Comparison of ENCODE assay signal across 8 cellular contexts in genomic region chr6:138509371-138509770, GRCh38. TPM values are rescaled to one million over a fixed set of nuclear protein-coding genes. Genes with fewer than 3 reads are reported as not detected.
A peak's percentile ranks its signal among the peaks of the same experiment; 100 is the strongest.
DNase-seq lines count a peak whose midpoint lies in the region; ATAC-seq and TF ChIP-seq lines count a peak whose summit lies in the region.

No MANE protein-coding gene starts in this region.

- no peak for TF ChIP-seq POLR2A in Peyer's patch (IDR thresholded peaks at IDR 0.05)

- H3K9me3 ChIP-seq in Peyer's patch, result no peaks in the 10 kb centered on the region

- H3K4me3 ChIP-seq in Peyer's patch (no peak overlapping the region), astrocyte of the spinal cord (ENCODE audit: low read depth, low read length) (no peak overlapping the region)

- in situ Hi-C loops in Caki2 (cut with HindIII; ENCODE audit: low pct_unique_long_range_greater_than_20kb, low sequenced_read_pairs) (no loop called here), astrocyte of the spinal cord (cut with HindIII; ENCODE audit: low sequenced_read_pairs) (no loop called here)

- TF ChIP-seq CTCF in Peyer's patch (IDR thresholded peaks at IDR 0.05), result peak; percentile 30 to 89 (median 65)
- TF ChIP-seq CTCF in astrocyte of the spinal cord (IDR thresholded peaks at IDR 0.05; ENCODE audit: low read depth, low read length), result peak; percentile 47

- CTCF ChIA-PET in HEK293T (lab: Yijun Ruan, JAX), result interaction anchor here (0.6 to 2.0 kb wide), 18 partner anchors 9 to 405 kb away, joined by 3 to 8 read pairs (median 4); partner anchors contain the start of gene NHSL1

- H3K4me1 ChIP-seq in Peyer's patch, result peaks cover 0 to 20% (median 0%) of the 10 kb centered on the region in 4 donors

- POLR2A ChIA-PET in HEK293T (lab: Yijun Ruan, JAX), result interaction anchor here (0.6 kb wide), 1 partner anchor 79 kb away, joined by 3 read pairs; no protein-coding TSS in a partner anchor

- H3K27ac ChIP-seq in Peyer's patch, result no peak overlapping the region

- ATAC-seq in HG02678 (IDR thresholded peaks at IDR 0.05; ENCODE audit: unreplicated experiment), result no peak

- no peaks in the 10 kb centered on the region for H3K36me3 ChIP-seq in Peyer's patch

- no peaks in the 10 kb centered on the region for H3K27me3 ChIP-seq in Peyer's patch

- DNase-seq in Caki2 (ENCODE audit: low read depth), result peak; percentile 59
- peak; percentile 53 for DNase-seq in HEK293T (ENCODE audit: extremely low spot score)
- peak in 2 of 3 donors; percentile 44 to 85 for DNase-seq in Peyer's patch
- DNase-seq in astrocyte of the spinal cord (ENCODE audit: low read depth, low spot score), result peak; percentile 45
- peak; percentile 43 for DNase-seq in iris pigment epithelial cell (ENCODE audit: low read depth)
- DNase-seq in stimulated activated CD8-positive, alpha-beta memory T cell treated with anti-CD3 and anti-CD28 coated beads, Interleukin-4, amount 100 ng/mL, for 48 hours, result peak; percentile 50
- no peak for DNase-seq in effector CD8-positive, alpha-beta T cell (lab: John Stamatoyannopoulos, UW)

TF ChIP-seq in HEK293T, 16 proteins besides CTCF, POLR2A, EP300 and RAD21:
- TF ChIP-seq ZNF384 (IDR thresholded peaks at IDR 0.05), result peak; percentile 53; the same call in 1 of the 2 replicates
- no peak for TF ChIP-seq NFRKB (IDR thresholded peaks at IDR 0.05)
- TF ChIP-seq PKNOX1 (IDR thresholded peaks at IDR 0.05), result peak; percentile 66
TF ChIP-seq in HEK293T: peak in this region for 2.

RNA-seq across cellular contexts. Expression of gene NHSL1, which starts 10.1 kb away (rescaled TPM):
- total RNA-seq in Caki2 (2014; rRNA removed; shearing (Covaris generic); ENCODE audit: low replicate concordance), result 1.1 and 2.5 TPM in 2 replicates
- total RNA-seq in Peyer's patch, result 100 to 1,000 TPM in 3 of 4 donors, 10 to 100 TPM in 1; 48.7 to 187 (median 160) TPM

Comparison
In these comparisons a context has a peak if more than half of its experiments do, and no peak if none do; other contexts are left out.
1. RNA of gene NHSL1, which starts 10.1 kb away (total RNA-seq): 48.7 to 187 TPM in Peyer's patch; 1.1 to 2.5 TPM in Caki2; every median in the first group is over 10 times any median in the second.